25 cellular contexts compared by ENCODE assay signal in the genomic region with DNA sequence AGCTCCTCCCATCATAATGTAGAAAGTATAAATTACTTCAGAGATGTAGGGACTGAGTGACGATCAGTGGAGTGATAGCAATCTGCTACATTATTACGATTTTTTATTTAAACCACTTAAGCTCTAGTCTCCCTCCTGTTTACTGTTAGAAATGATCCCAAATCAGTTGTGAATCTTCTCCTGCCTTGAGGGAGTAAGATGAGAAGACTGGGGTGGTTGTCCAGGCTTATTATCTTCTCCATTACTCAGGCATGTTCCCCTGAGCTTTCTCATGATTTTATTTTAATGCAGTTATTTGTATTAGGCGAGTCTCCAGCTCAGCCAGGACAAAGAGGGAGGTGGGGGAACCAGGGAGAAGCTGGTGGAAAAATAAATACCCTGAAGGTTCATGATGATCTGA. TPM values are rescaled to one million over a fixed set of nuclear protein-coding genes. Genes with fewer than 3 reads are reported as not detected.
DNase-seq lines count a peak whose midpoint lies in the region; ATAC-seq and TF ChIP-seq lines count a peak whose summit lies in the region.
"Had no signal": no experiment of that assay in that cellular context is flagged by ENCODE, and none has a peak within 500 bp of the region (broad histone marks: within the 10 kb centered on the region; RNA-seq: fewer than 3 reads in every experiment).

No MANE protein-coding gene starts in this region.

- no peak for DNase-seq in GM23338 (ENCODE audit: low spot score)
- peak; percentile 65 for DNase-seq in SK-N-SH
- peak; percentile 19 for DNase-seq in left kidney (ENCODE audit: low read depth, low spot score)
- DNase-seq in adrenal gland, result no peak
- DNase-seq in NCI-H2081 (lab: John Stamatoyannopoulos, UW), result no peak
- DNase-seq in AG08396 (ENCODE audit: low spot score), result no peak
- DNase-seq: CD4-positive, CD25-positive, alpha-beta regulatory T cell; COR-L47; DMS79; GOT3; KBM-7; MM.1S; NCI-H1048; NCI-H1417 treated with DMSO at 0.1 percent for 48 hours; NCI-H2171; NCI-H345; NCI-H524; NCI-H82; OCI-M1; SW 1271 had no signal

- H3K36me3 ChIP-seq in GM23338 (ENCODE audit: insufficient read depth), result no peaks in the 10 kb centered on the region
- no peaks in the 10 kb centered on the region for H3K36me3 ChIP-seq in SK-N-SH (replicated peaks in 1 of 2; ENCODE audit: control insufficient read depth in 1 of 2, insufficient read depth in 2 of 2, low read length in 1 of 2)
- no peaks in the 10 kb centered on the region for H3K36me3 ChIP-seq in parathyroid adenoma (ENCODE audit: control insufficient read depth, insufficient read depth, low read length)
- no peaks in the 10 kb centered on the region for H3K36me3 ChIP-seq in adrenal gland (replicated peaks in 1 of 2)
- H3K36me3 ChIP-seq: SJSA1 had no signal

- ATAC-seq in GM23338, result no peak
- ATAC-seq: A549, HCT116 had no signal

- no peaks in the 10 kb centered on the region; the same call in 2 of the 3 replicates for H3K36me3 Mint-ChIP-seq in GM23338 (ENCODE audit: low read depth)
- H3K36me3 Mint-ChIP-seq: CD4-positive, CD25-positive, alpha-beta regulatory T cell had no signal

- no peaks in the 10 kb centered on the region for H3K79me2 ChIP-seq in GM23338 (replicated peaks; ENCODE audit: insufficient read depth)
- H3K79me2 ChIP-seq in SK-N-SH (ENCODE audit: insufficient read depth), result no peaks in the 10 kb centered on the region
- H3K79me2 ChIP-seq in parathyroid adenoma, result no peaks in the 10 kb centered on the region

- H3K27ac ChIP-seq in GM23338 (ENCODE audit: low read depth) (no peak overlapping the region), SK-N-SH (ENCODE audit: low read depth in 2 of 2, low read length in 1 of 2) (peak overlapping the region; percentile 24 to 79), parathyroid adenoma (no peak overlapping the region), adrenal gland (no peak overlapping the region)
- H3K27ac ChIP-seq: A549, HL-60, SJSA1 had no signal

- H3K27me3 Mint-ChIP-seq in GM23338 (ENCODE audit: insufficient read depth, low read depth, poor library complexity), result peaks cover 4% of the 10 kb centered on the region

- H3K4me1 ChIP-seq in GM23338 (ENCODE audit: insufficient read depth) (peaks cover 47% of the 10 kb centered on the region), SK-N-SH (ENCODE audit: control insufficient read depth in 1 of 2, insufficient read depth in 2 of 2, low read depth in 1 of 2, low read length in 1 of 2) (peaks cover 3 to 18% of the 10 kb centered on the region in 2 experiments; a peak in 1 of 4 replicates), parathyroid adenoma (peaks cover 5% of the 10 kb centered on the region), adrenal gland (replicated peaks in 1 of 2) (peaks cover 0 to 7% of the 10 kb centered on the region in 2 donors)

- H3K9ac ChIP-seq in SK-N-SH (no peak overlapping the region; the same call in 1 of the 2 replicates), parathyroid adenoma (no peak overlapping the region)

- H3K9me3 ChIP-seq in SK-N-SH (no peaks in the 10 kb centered on the region), parathyroid adenoma (ENCODE audit: control insufficient read depth, low read length) (no peaks in the 10 kb centered on the region), adrenal gland (replicated peaks in 1 of 3) (no peaks in the 10 kb centered on the region)
- H3K9me3 ChIP-seq: A549, SJSA1 had no signal

- peak; percentile 26 to 80; a peak in 3 of 4 replicates for TF ChIP-seq EP300 in SK-N-SH (IDR thresholded peaks at IDR 0.05; ENCODE audit: borderline replicate concordance in 1 of 2, low read depth in 1 of 2, low read length in 1 of 2)

- H2AFZ ChIP-seq in GM23338 (peak overlapping the region; percentile 52; the same call in 1 of the 2 replicates), SK-N-SH (ENCODE audit: low read depth) (no peak overlapping the region), parathyroid adenoma (peak overlapping the region; percentile 31)

- no peak overlapping the region for H3K4me3 Mint-ChIP-seq in GM23338
- H3K4me3 Mint-ChIP-seq: CD4-positive, CD25-positive, alpha-beta regulatory T cell had no signal

- H4K20me1 ChIP-seq in GM23338 (replicated peaks; ENCODE audit: insufficient read depth) (no peaks in the 10 kb centered on the region), SK-N-SH (ENCODE audit: insufficient read depth) (no peaks in the 10 kb centered on the region)

- H3K4me2 ChIP-seq in GM23338, result no peak overlapping the region
- H3K4me2 ChIP-seq in SK-N-SH, result peak overlapping the region; percentile 53; the same call in 1 of the 2 replicates
- no peak overlapping the region for H3K4me2 ChIP-seq in parathyroid adenoma (ENCODE audit: low read length)
- H3K4me2 ChIP-seq: A549 had no signal

- H3K9me2 ChIP-seq in GM23338 (ENCODE audit: insufficient read depth) (0 out of 2 replicates have a peak, but pooled peaks cover 4% of the 10 kb centered on the region), SK-N-SH (no peaks in the 10 kb centered on the region)

- WGBS in SK-N-SH (ENCODE audit: low lambda C conversion rate), result 11% methylated on average over 3 of the region's 3 CpGs
- WGBS in adrenal gland, 4 donors, result 78 to 84% (median 80%) methylated on average over 3 of the region's 3 CpGs

- no peaks in the 10 kb centered on the region; the same call in 1 of the 2 replicates for H3F3A ChIP-seq in GM23338 (replicated peaks; ENCODE audit: low read depth)
- peaks cover 4% of the 10 kb centered on the region for H3F3A ChIP-seq in SK-N-SH (replicated peaks; ENCODE audit: insufficient read depth)

- no peak for TF ChIP-seq RAD21 in SK-N-SH (IDR thresholded peaks at IDR 0.05; ENCODE audit: low read length)

- POLR2A ChIA-PET in SK-N-SH (lab: Yijun Ruan, JAX), result no interaction called here

- TF ChIP-seq POLR2A in adrenal gland (IDR thresholded peaks at IDR 0.05), result no peak

- TF ChIP-seq CTCF in GM23338 (conservative IDR thresholded peaks at IDR 0.05; ENCODE audit: low read depth in 2 of 2), result no peak
- TF ChIP-seq CTCF in SK-N-SH (IDR thresholded peaks at IDR 0.05), result no peak
- TF ChIP-seq CTCF in parathyroid adenoma (IDR thresholded peaks at IDR 0.05), result no peak
- no peak for TF ChIP-seq CTCF in adrenal gland (IDR thresholded peaks at IDR 0.05)

- no peak overlapping the region for H3K4me3 ChIP-seq in GM23338
- no peak overlapping the region for H3K4me3 ChIP-seq in SK-N-SH (ENCODE audit: low read depth in 2 of 2, low read length in 1 of 2)
- H3K4me3 ChIP-seq in parathyroid adenoma (ENCODE audit: low read depth, low read length), result no peak overlapping the region
- H3K4me3 ChIP-seq in adrenal gland, result no peak overlapping the region
- H3K4me3 ChIP-seq: A549, SJSA1 had no signal

- H3K9me3 Mint-ChIP-seq in GM23338, result no peaks in the 10 kb centered on the region

- CTCF ChIA-PET in SK-N-SH (lab: Yijun Ruan, JAX), result interaction anchor here (0.8 to 1.5 kb wide), 3 partner anchors 71 to 168 kb away, joined by 3 read pairs; no protein-coding TSS in a partner anchor

- H3K27me3 ChIP-seq in GM23338 (ENCODE audit: insufficient read depth) (no peaks in the 10 kb centered on the region), SK-N-SH (ENCODE audit: insufficient read depth) (no peaks in the 10 kb centered on the region), parathyroid adenoma (ENCODE audit: control insufficient read depth, insufficient read depth, low read length) (no peaks in the 10 kb centered on the region), adrenal gland (no peaks in the 10 kb centered on the region)
- H3K27me3 ChIP-seq: SJSA1 had no signal

- H3K4me1 Mint-ChIP-seq in GM23338, result peaks cover 44% of the 10 kb centered on the region
- H3K4me1 Mint-ChIP-seq: CD4-positive, CD25-positive, alpha-beta regulatory T cell had no signal

- no peak overlapping the region for H3K27ac Mint-ChIP-seq in GM23338
- H3K27ac Mint-ChIP-seq: CD4-positive, CD25-positive, alpha-beta regulatory T cell had no signal

- intact Hi-C loops in adrenal gland (cut with DNase I), result no loop called here

TF ChIP-seq in GM23338, 12 proteins besides CTCF, POLR2A, EP300 and RAD21 (continues in another document):
- TF ChIP-seq JUNB (IDR thresholded peaks at IDR 0.05; ENCODE audit: unreplicated experiment) (no peak), ZNF114 (CRISPR knock-in tag; IDR thresholded peaks at IDR 0.05) (no peak), EZH2phosphoT487 (IDR thresholded peaks at IDR 0.05; ENCODE audit: unreplicated experiment) (no peak)

TF ChIP-seq in SK-N-SH, 30 proteins besides CTCF, POLR2A, EP300 and RAD21 (continues in another document):
- TF ChIP-seq NRF1 (IDR thresholded peaks at IDR 0.05; ENCODE audit: low read depth, low read length) (no peak), TEAD4 (IDR thresholded peaks at IDR 0.05; ENCODE audit: borderline replicate concordance, insufficient read depth) (no peak), JUND (IDR thresholded peaks at IDR 0.05) (0 out of 2 replicates have a peak, but pooled peaks have one; percentile 23), ELF1 (IDR thresholded peaks at IDR 0.05) (no peak), SIN3A (IDR thresholded peaks at IDR 0.05; ENCODE audit: borderline replicate concordance, low read depth, low read length) (no peak), EZH2phosphoT487 (IDR thresholded peaks at IDR 0.05; ENCODE audit: borderline replicate concordance, low read depth) (no peak), GATA2 (CRISPR knock-in tag; IDR thresholded peaks at IDR 0.05) (peak; percentile 93), TCF12 (IDR thresholded peaks at IDR 0.05) (peak; percentile 62), FOXM1 (IDR thresholded peaks at IDR 0.05; ENCODE audit: low read depth) (no peak), CHD2 (IDR thresholded peaks at IDR 0.05; ENCODE audit: low read length, partially characterized antibody) (peak; percentile 62), RCOR1 (IDR thresholded peaks at IDR 0.05; ENCODE audit: low read length) (peak; percentile 83), POLR2AphosphoS5 (IDR thresholded peaks at IDR 0.05; ENCODE audit: low read depth, low read length) (peak; percentile 37; the same call in 1 of the 2 replicates)
- TF ChIP-seq, protein P1, sequence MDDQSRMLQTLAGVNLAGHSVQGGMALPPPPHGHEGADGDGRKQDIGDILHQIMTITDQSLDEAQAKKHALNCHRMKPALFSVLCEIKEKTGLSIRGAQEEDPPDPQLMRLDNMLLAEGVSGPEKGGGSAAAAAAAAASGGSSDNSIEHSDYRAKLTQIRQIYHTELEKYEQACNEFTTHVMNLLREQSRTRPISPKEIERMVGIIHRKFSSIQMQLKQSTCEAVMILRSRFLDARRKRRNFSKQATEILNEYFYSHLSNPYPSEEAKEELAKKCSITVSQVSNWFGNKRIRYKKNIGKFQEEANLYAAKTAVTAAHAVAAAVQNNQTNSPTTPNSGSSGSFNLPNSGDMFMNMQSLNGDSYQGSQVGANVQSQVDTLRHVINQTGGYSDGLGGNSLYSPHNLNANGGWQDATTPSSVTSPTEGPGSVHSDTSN (IDR thresholded peaks at IDR 0.05), result peak; percentile 91

RNA-seq across cellular contexts. Expression of a gene that starts 48.2 kb away (rescaled TPM):
- total RNA-seq in GM23338 (2014; rRNA removed; shearing (Covaris generic)), result 292 and 348 TPM in 2 replicates
- polyA plus RNA-seq in GM23338 (2016; fragmentation: Nextera tagmentation; extraction: Ambion mirVana) (111 and 116 TPM in 2 replicates), SK-N-SH (2012; rRNA removed) (118 and 130 TPM in 2 replicates), adrenal gland (100 to 1,000 TPM; 111 to 371 (median 133) TPM)
- 122 and 123 TPM in 2 replicates for polyA plus RNA-seq in SK-N-SH (2012; cell fraction: cytosol; rRNA removed)
- polyA plus RNA-seq in SK-N-SH (2012; cell fraction: nucleus; rRNA removed), result 161 and 184 TPM in 2 replicates
- total RNA-seq in adrenal gland, result 100 to 1,000 TPM; 297 to 521 (median 347) TPM

Comparison
In these comparisons a context has a peak if more than half of its experiments do, and no peak if none do; other contexts are left out.
1. DNase-seq: peak in SK-N-SH (single experiment) and left kidney (single experiment); none in GM23338 (single experiment), adrenal gland (0 of 7), NCI-H2081 (0 of 2) and AG08396 (single experiment).
2. H3K27ac ChIP-seq: peak in SK-N-SH (2 of 2); none in GM23338 (single experiment), parathyroid adenoma (single experiment) and adrenal gland (0 of 5).